13 cellular contexts compared by ENCODE assay signal in genomic region chr18:58788470-58788869, GRCh38.
DNase-seq lines count a peak whose midpoint lies in the region; ATAC-seq and TF ChIP-seq lines count a peak whose summit lies in the region.
"Had no signal": no experiment of that assay in that cellular context is flagged by ENCODE, and none has a peak within 500 bp of the region (broad histone marks: within the 10 kb centered on the region; RNA-seq: fewer than 3 reads in every experiment).

No MANE protein-coding gene starts in this region.

- H3K4me1 Mint-ChIP-seq in CD8-positive, alpha-beta T cell (ENCODE audit: low read depth): no peaks in the 10 kb centered on the region

- H3K27ac ChIP-seq in C4-2B (peak overlapping the region; percentile 90), SJSA1 (peak overlapping the region; percentile 99), gastroesophageal sphincter (peak overlapping the region in 3 of 4 donors; percentile 33 to 60 (median 36)), gastrocnemius medialis (peak overlapping the region; percentile 30 to 69 (median 52))
- no peak overlapping the region for H3K27ac ChIP-seq in CD8-positive, alpha-beta T cell (ENCODE audit: low read depth, low read length)

- H3K27me3 Mint-ChIP-seq in CD8-positive, alpha-beta T cell (ENCODE audit: low read depth): peaks cover 23% of the 10 kb centered on the region

- H3K9me3 ChIP-seq in SJSA1 (replicated peaks) (no peaks in the 10 kb centered on the region), gastroesophageal sphincter (no peaks in the 10 kb centered on the region), gastrocnemius medialis (no peaks in the 10 kb centered on the region)
- no peaks in the 10 kb centered on the region for H3K9me3 ChIP-seq in CD8-positive, alpha-beta T cell (ENCODE audit: low read length)

- POLR2A ChIA-PET in CD8-positive, alpha-beta T cell (lab: Charles Lee): interaction anchor here (0.6 kb wide), 1 partner anchor 13 kb away, joined by 4 read pairs; no protein-coding TSS in a partner anchor

- no peak for TF ChIP-seq POLR2A in gastroesophageal sphincter (IDR thresholded peaks at IDR 0.05)
- TF ChIP-seq POLR2A in gastrocnemius medialis (IDR thresholded peaks at IDR 0.05): no peak

- no peak for ATAC-seq in gastroesophageal sphincter
- no peak for ATAC-seq in gastrocnemius medialis
- no peak for ATAC-seq in CD8-positive, alpha-beta T cell

- intact Hi-C loops in gastrocnemius medialis (cut with DNase I; ENCODE audit: low total_unique reads): no loop called here
- intact Hi-C loops in CD8-positive, alpha-beta T cell (cut with DNase I, micrococcal nuclease): no loop called here

- H3K4me3 ChIP-seq in SJSA1 (no peak overlapping the region), gastroesophageal sphincter (no peak overlapping the region), gastrocnemius medialis (no peak overlapping the region)
- no peak overlapping the region for H3K4me3 ChIP-seq in CD8-positive, alpha-beta T cell (ENCODE audit: low read depth, low read length)

- TF ChIP-seq CTCF in C4-2B (conservative IDR thresholded peaks at IDR 0.05) (no peak), gastroesophageal sphincter (IDR thresholded peaks at IDR 0.05) (no peak), gastrocnemius medialis (IDR thresholded peaks at IDR 0.05 in 4 of 5, conservative IDR thresholded peaks at IDR 0.05 in 1 of 5) (no peak)
- no peak for TF ChIP-seq CTCF in CD8-positive, alpha-beta T cell (IDR thresholded peaks at IDR 0.05)

- no peak for TF ChIP-seq EP300 in gastroesophageal sphincter (IDR thresholded peaks at IDR 0.05)

- H3K36me3 ChIP-seq in SJSA1 (no peaks in the 10 kb centered on the region), gastroesophageal sphincter (no peaks in the 10 kb centered on the region), gastrocnemius medialis (no peaks in the 10 kb centered on the region)
- H3K36me3 ChIP-seq in CD8-positive, alpha-beta T cell (ENCODE audit: insufficient read depth, low read length): no peaks in the 10 kb centered on the region

- WGBS in gastroesophageal sphincter (ENCODE audit: low coverage in 1 of 2), 2 donors: 100% methylated on average over 1 of the region's 3 CpGs

- CTCF ChIA-PET in CD8-positive, alpha-beta T cell (lab: Charles Lee): no interaction called here

- H3K27ac Mint-ChIP-seq in CD8-positive, alpha-beta T cell: no peak overlapping the region

- no peak overlapping the region for H3K4me3 Mint-ChIP-seq in CD8-positive, alpha-beta T cell

- in situ Hi-C loops in gastrocnemius medialis (cut with MboI; ENCODE audit: low sequenced_read_pairs in 4 of 4): no loop called here

- DNase-seq in SJSA1 (ENCODE audit: low read depth in 1 of 2, low spot score in 2 of 2) (no peak), gastrocnemius medialis (no peak), NCI-H1417 (lab: John Stamatoyannopoulos, UW) (no peak), DMS79 (lab: John Stamatoyannopoulos, UW) (no peak)
- no peak for DNase-seq in activated CD4-positive, alpha-beta T cell treated with anti-CD3 and anti-CD28 coated beads, Interleukin-2, amount 50 U/mL, for 4 hours
- no peak for DNase-seq in CD8-positive, alpha-beta T cell
- DNase-seq: activated T-cell treated with anti-CD3 and anti-CD28 coated beads for 4 hours, DMS53, kidney, NCI-H1436 treated with DMSO at 0.1 percent for 48 hours, nephron progenitor cell had no signal

- H3K4me1 ChIP-seq in SJSA1 (replicated peaks): peaks cover 68% of the 10 kb centered on the region
- peaks cover 0 to 8% (median 7%) of the 10 kb centered on the region in 3 donors for H3K4me1 ChIP-seq in gastroesophageal sphincter
- H3K4me1 ChIP-seq in gastrocnemius medialis: peaks cover 12 to 31% of the 10 kb centered on the region in 2 donors
- H3K4me1 ChIP-seq in CD8-positive, alpha-beta T cell (ENCODE audit: insufficient read depth, low read length): no peaks in the 10 kb centered on the region

- H3K27me3 ChIP-seq in SJSA1 (replicated peaks): no peaks in the 10 kb centered on the region
- no peaks in the 10 kb centered on the region for H3K27me3 ChIP-seq in gastroesophageal sphincter
- H3K27me3 ChIP-seq in gastrocnemius medialis: no peaks in the 10 kb centered on the region
- no peaks in the 10 kb centered on the region for H3K27me3 ChIP-seq in CD8-positive, alpha-beta T cell (ENCODE audit: insufficient read depth, low read length)

- no peaks in the 10 kb centered on the region for H3K9me3 Mint-ChIP-seq in CD8-positive, alpha-beta T cell

- no peaks in the 10 kb centered on the region for H3K36me3 Mint-ChIP-seq in CD8-positive, alpha-beta T cell
